10 cellular contexts compared by ENCODE assay signal in the genomic region with DNA sequence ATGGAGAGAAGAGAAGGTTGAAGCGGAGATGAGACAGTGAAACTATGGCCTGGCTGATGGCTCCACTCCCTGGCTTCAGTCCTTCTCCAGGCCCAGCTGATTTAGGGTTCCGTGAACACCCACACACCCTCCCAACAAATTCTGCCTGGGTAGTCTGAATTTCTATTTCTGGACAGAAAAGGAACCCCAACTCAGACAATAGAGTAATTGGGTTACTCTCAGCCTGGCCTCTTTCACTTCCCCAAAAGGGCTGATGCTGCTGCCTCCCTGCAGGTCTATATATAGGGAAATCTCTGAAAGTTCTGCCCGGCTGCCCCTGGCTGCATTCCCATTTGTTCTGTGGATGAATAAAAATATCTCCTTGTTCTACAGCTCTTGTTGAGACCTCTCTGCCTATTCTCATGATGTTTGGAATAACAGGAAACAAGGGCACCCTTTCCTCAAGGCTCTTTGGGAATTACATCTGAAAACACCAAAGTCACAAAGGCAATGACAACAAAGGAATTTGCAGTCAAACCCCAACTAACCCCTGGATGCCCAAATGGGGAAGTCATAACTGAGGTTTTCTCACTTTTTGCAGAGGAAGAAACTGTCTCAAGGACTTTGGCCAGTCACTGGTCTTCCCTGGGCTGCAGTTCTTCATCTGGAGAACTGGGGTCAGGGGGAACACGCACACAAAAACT. TPM values are rescaled to one million over a fixed set of nuclear protein-coding genes. Genes with fewer than 3 reads are reported as not detected.
DNase-seq lines count a peak whose midpoint lies in the region; ATAC-seq and TF ChIP-seq lines count a peak whose summit lies in the region.
"Had no signal": no experiment of that assay in that cellular context is flagged by ENCODE, and none has a peak within 500 bp of the region (broad histone marks: within the 10 kb centered on the region; RNA-seq: fewer than 3 reads in every experiment).

No MANE protein-coding gene starts in this region.

- peak overlapping the region; percentile 32 to 94 (median 86) for H3K4me3 Mint-ChIP-seq in naive B cell
- no peak overlapping the region for H3K4me3 Mint-ChIP-seq in natural killer cell treated with Interleukin-12 subunit alpha and Interleukin-12 subunit beta and Interleukin-15 and Interleukin-18, amount 100 ng/mL, for 72 hours
- H3K4me3 Mint-ChIP-seq: T-helper 1 cell treated with Interleukin-12 subunit alpha and Interleukin-12 subunit beta and Interleukin-4 antibody, amounts not matched to agents 30 μg/mL and 1 μg/mL, for 36 hours had no signal

- H3K36me3 ChIP-seq in mammary epithelial cell (ENCODE audit: insufficient read depth, low read length): no peaks in the 10 kb centered on the region
- H3K36me3 ChIP-seq in H7 (replicated peaks; ENCODE audit: control insufficient read depth, insufficient read depth, low read length): no peaks in the 10 kb centered on the region

- dilution Hi-C loops in mammary epithelial cell (cut with HindIII; ENCODE audit: low sequenced_read_pairs): no loop called here

- no peaks in the 10 kb centered on the region for H3K9me3 ChIP-seq in mammary epithelial cell (replicated peaks; ENCODE audit: insufficient read depth, low read length)

- no TSS peak for BruUV-seq in mammary epithelial cell (replicated peaks; lab: Mats Ljungman, UMichigan)

- ATAC-seq in GM18499 (IDR thresholded peaks at IDR 0.05; ENCODE audit: insufficient read depth, unreplicated experiment): peak; percentile 62
- ATAC-seq in HG02870 (IDR thresholded peaks at IDR 0.05; ENCODE audit: unreplicated experiment): peak; percentile 56
- peak; percentile 99 for ATAC-seq in naive B cell (ENCODE audit: low read depth in 2 of 2)
- ATAC-seq in natural killer cell treated with Interleukin-12 subunit alpha and Interleukin-12 subunit beta and Interleukin-15 and Interleukin-18, amount 100 ng/mL, for 72 hours: no peak

- H3K4me3 ChIP-seq in mammary epithelial cell (replicated peaks in 1 of 3; ENCODE audit: insufficient read depth in 1 of 3, low read depth in 2 of 3, low read length in 3 of 3) (no peak overlapping the region), H7 (ENCODE audit: insufficient read depth, low read depth, low read length) (no peak overlapping the region)

- H4K20me1 ChIP-seq in mammary epithelial cell (ENCODE audit: insufficient read depth, low read length): no peaks in the 10 kb centered on the region

- H3K27me3 ChIP-seq in mammary epithelial cell (ENCODE audit: insufficient read depth, low read length) (no peaks in the 10 kb centered on the region), H7 (ENCODE audit: control insufficient read depth, insufficient read depth, low read length) (no peaks in the 10 kb centered on the region; the same call in 1 of the 2 replicates)

- peaks cover 43 to 56% (median 55%) of the 10 kb centered on the region in 3 donors for H3K4me1 Mint-ChIP-seq in naive B cell
- no peaks in the 10 kb centered on the region for H3K4me1 Mint-ChIP-seq in natural killer cell treated with Interleukin-12 subunit alpha and Interleukin-12 subunit beta and Interleukin-15 and Interleukin-18, amount 100 ng/mL, for 72 hours (ENCODE audit: low read depth in 2 of 2)

- no peak overlapping the region for H3K4me2 ChIP-seq in mammary epithelial cell (ENCODE audit: insufficient read depth, low read depth, low read length)

- no peak overlapping the region for H2AFZ ChIP-seq in mammary epithelial cell (ENCODE audit: low read depth, low read length)

- TF ChIP-seq CTCF in mammary epithelial cell (conservative IDR thresholded peaks at IDR 0.05 in 1 of 2, IDR thresholded peaks at IDR 0.05 in 1 of 2; ENCODE audit: extremely low read depth in 1 of 2, insufficient read depth in 1 of 2, low read depth in 1 of 2, low read length in 2 of 2): no peak

- no peak overlapping the region for H3K9ac ChIP-seq in mammary epithelial cell (ENCODE audit: insufficient read depth, low read length)

- 100% methylated on average over 2 of the region's 4 CpGs for WGBS in mammary epithelial cell (ENCODE audit: low coverage, missing lambda C conversion rate)

- in situ Hi-C loops in mammary epithelial cell (cut with MboI; ENCODE audit: low sequenced_read_pairs in 2 of 2): loop anchor here (10.0 to 25.0 kb wide), 4 partner anchors 86 to 346 kb away; no protein-coding TSS in a partner anchor

- H3K4me1 ChIP-seq in mammary epithelial cell (ENCODE audit: insufficient read depth, low read length): peaks cover 29% of the 10 kb centered on the region

- H3K27ac ChIP-seq in mammary epithelial cell (ENCODE audit: insufficient read depth, low read depth, low read length): no peak overlapping the region

- H3K9me3 Mint-ChIP-seq in naive B cell: no peaks in the 10 kb centered on the region
- no peaks in the 10 kb centered on the region for H3K9me3 Mint-ChIP-seq in natural killer cell treated with Interleukin-12 subunit alpha and Interleukin-12 subunit beta and Interleukin-15 and Interleukin-18, amount 100 ng/mL, for 72 hours
- H3K9me3 Mint-ChIP-seq: T-helper 1 cell treated with Interleukin-12 subunit alpha and Interleukin-12 subunit beta and Interleukin-4 antibody, amounts not matched to agents 30 μg/mL and 1 μg/mL, for 36 hours had no signal

- intact Hi-C loops in mammary epithelial cell (cut with micrococcal nuclease): no loop called here

- H3K36me3 Mint-ChIP-seq in naive B cell: no peaks in the 10 kb centered on the region
- no peaks in the 10 kb centered on the region for H3K36me3 Mint-ChIP-seq in natural killer cell treated with Interleukin-12 subunit alpha and Interleukin-12 subunit beta and Interleukin-15 and Interleukin-18, amount 100 ng/mL, for 72 hours

- no peaks in the 10 kb centered on the region for H3K27me3 Mint-ChIP-seq in naive B cell
- peaks cover 10 to 16% of the 10 kb centered on the region in 2 donors for H3K27me3 Mint-ChIP-seq in natural killer cell treated with Interleukin-12 subunit alpha and Interleukin-12 subunit beta and Interleukin-15 and Interleukin-18, amount 100 ng/mL, for 72 hours

- peak overlapping the region; percentile 58 to 95 (median 89) for H3K27ac Mint-ChIP-seq in naive B cell
- no peak overlapping the region for H3K27ac Mint-ChIP-seq in natural killer cell treated with Interleukin-12 subunit alpha and Interleukin-12 subunit beta and Interleukin-15 and Interleukin-18, amount 100 ng/mL, for 72 hours
- H3K27ac Mint-ChIP-seq: T-helper 1 cell treated with Interleukin-12 subunit alpha and Interleukin-12 subunit beta and Interleukin-4 antibody, amounts not matched to agents 30 μg/mL and 1 μg/mL, for 36 hours had no signal

- no peaks in the 10 kb centered on the region for H3K79me2 ChIP-seq in mammary epithelial cell (ENCODE audit: insufficient read depth, low read length)

- CTCF ChIA-PET in mammary epithelial cell (lab: Charles Lee; ENCODE audit: low non-redundant PET): no interaction called here

- DNase-seq in SIG-M5 (lab: John Stamatoyannopoulos, UW) (peak; percentile 21), naive B cell (peak; percentile 69), mammary epithelial cell (no peak), H7 (no peak), NCI-H1092 (lab: John Stamatoyannopoulos, UW) (no peak)
- no peak for DNase-seq in natural killer cell treated with Interleukin-12 subunit alpha and Interleukin-12 subunit beta and Interleukin-15 and Interleukin-18, amount 100 ng/mL, for 72 hours (ENCODE audit: low spot score)
- DNase-seq: stimulated activated CD4-positive, alpha-beta T cell treated with anti-CD3 and anti-CD28 coated beads, Interleukin-1b, Interleukin-23, amount 100 ng/mL, for 48 hours had no signal

RNA-seq across cellular contexts. Expression of a gene that starts 11.4 kb away (rescaled TPM):
- 1 to 10 TPM in 2 of 6 donors, under 1 TPM in 4; 0.16 to 2.9 (median 0.69) TPM for polyA plus RNA-seq in naive B cell (ENCODE audit: low read depth in 6 of 6)
- 1 to 10 TPM; 4.9 to 6.2 TPM for total RNA-seq in natural killer cell treated with Interleukin-12 subunit alpha and Interleukin-12 subunit beta and Interleukin-15 and Interleukin-18, amount 100 ng/mL, for 72 hours
- total RNA-seq in mammary epithelial cell: 1 to 10 TPM; 5.3 to 8.0 TPM
- 1.3 TPM for polyA plus RNA-seq in mammary epithelial cell
- 6.2 TPM for polyA minus RNA-seq in mammary epithelial cell
- total RNA-seq in H7 (2014; rRNA removed; shearing (Covaris generic)): 5.3 and 6.5 TPM in 2 replicates

RNA-seq across cellular contexts. Expression of a gene that starts 30.2 kb away (rescaled TPM):
- polyA plus RNA-seq in naive B cell (ENCODE audit: low read depth in 6 of 6): 10 to 100 TPM; 13.0 to 30.6 (median 20.3) TPM
- 10 to 100 TPM; 14.2 to 27.4 TPM for total RNA-seq in natural killer cell treated with Interleukin-12 subunit alpha and Interleukin-12 subunit beta and Interleukin-15 and Interleukin-18, amount 100 ng/mL, for 72 hours
- 100 to 1,000 TPM; 136 to 140 TPM for total RNA-seq in mammary epithelial cell
- 106 TPM for polyA plus RNA-seq in mammary epithelial cell
- polyA minus RNA-seq in mammary epithelial cell: 144 TPM
- 43.9 and 50.5 TPM in 2 replicates for total RNA-seq in H7 (2014; rRNA removed; shearing (Covaris generic))

Comparison
In these comparisons a context has a peak if more than half of its experiments do, and no peak if none do; other contexts are left out.
1. ATAC-seq: peak in GM18499 (single experiment), HG02870 (single experiment) and naive B cell (2 of 2); none in natural killer cell treated with Interleukin-12 subunit alpha and Interleukin-12 subunit beta and Interleukin-15 and Interleukin-18, amount 100 ng/mL, for 72 hours (0 of 2).
2. DNase-seq: peak in SIG-M5 (single experiment) and naive B cell (single experiment); none in natural killer cell treated with Interleukin-12 subunit alpha and Interleukin-12 subunit beta and Interleukin-15 and Interleukin-18, amount 100 ng/mL, for 72 hours (single experiment), mammary epithelial cell (single experiment), H7 (single experiment) and NCI-H1092 (single experiment).
3. H3K27ac Mint-ChIP-seq: peak in naive B cell (6 of 6); none in natural killer cell treated with Interleukin-12 subunit alpha and Interleukin-12 subunit beta and Interleukin-15 and Interleukin-18, amount 100 ng/mL, for 72 hours (0 of 2).